ENCODE assay signal across 15 cellular contexts in the genomic region with DNA sequence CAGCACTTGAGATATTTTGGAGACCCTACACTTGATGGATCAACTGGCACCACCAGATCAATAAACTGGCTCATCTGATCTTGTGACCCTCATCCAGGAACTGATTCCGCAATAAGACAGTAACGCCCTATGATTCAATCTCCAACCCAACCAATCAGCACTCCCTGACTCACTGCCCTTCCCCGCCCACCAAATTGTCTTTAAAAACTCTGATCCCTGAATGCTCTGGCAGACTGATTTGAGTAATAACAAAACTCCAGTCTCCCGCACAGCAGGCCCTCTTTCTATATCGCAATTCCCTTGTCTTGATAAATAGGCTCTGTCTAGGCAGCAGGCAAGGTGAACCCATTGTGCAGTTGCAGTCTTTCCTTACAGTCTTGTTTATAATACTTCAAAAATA.
A peak's percentile ranks its signal among the peaks of the same experiment; 100 is the strongest.
DNase-seq lines count a peak whose midpoint lies in the region; ATAC-seq and TF ChIP-seq lines count a peak whose summit lies in the region.
"Had no signal": no experiment of that assay in that cellular context is flagged by ENCODE, and none has a peak within 500 bp of the region (broad histone marks: within the 10 kb centered on the region; RNA-seq: fewer than 3 reads in every experiment).

No MANE protein-coding gene starts in this region.

- peak; percentile 25 for DNase-seq in GM23248
- peak; percentile 2 for DNase-seq in NB4 (ENCODE audit: low read depth)
- peak; percentile 4 for DNase-seq in fibroblast of the aortic adventitia (ENCODE audit: low read depth)
- DNase-seq in islet precursor cell, result peak; percentile 49
- DNase-seq in HUDEP-2 (lab: John Stamatoyannopoulos, UW; ENCODE audit: unreplicated experiment in 76 of 76), result no peak
- no peak for DNase-seq in kidney glomerular epithelial cell (lab: John Stamatoyannopoulos, UW)
- DNase-seq in left ventricle myocardium superior, result no peak
- DNase-seq: COR-L47, GOT3, NCI-H1436, NCI-H2029, NCI-H748 treated with DMSO at 0.1 percent for 48 hours, PC-3, SW 1271 had no signal

- H3K4me1 ChIP-seq in GM23248 (ENCODE audit: insufficient read depth), result no peaks in the 10 kb centered on the region

- in situ Hi-C loops in GM23248 (cut with MboI), result no loop called here

- H3K4me2 ChIP-seq in GM23248 (ENCODE audit: unreplicated experiment), result no peak overlapping the region

- ATAC-seq in left ventricle myocardium superior, result no peak
- no peak for ATAC-seq in HG03025 (IDR thresholded peaks at IDR 0.05; ENCODE audit: low FRiP score, unreplicated experiment)
- ATAC-seq: PC-3 had no signal

- 78 to 82% methylated on average over 5 of the region's 5 CpGs for WGBS in GM23248 (ENCODE audit: low coverage in 1 of 2, low lambda C conversion rate in 2 of 2, missing lambda C conversion rate in 2 of 2), 2 experiments

- H3K4me3 ChIP-seq in GM23248 (no peak overlapping the region), NB4 (ENCODE audit: low read depth, low read length) (no peak overlapping the region), fibroblast of the aortic adventitia (ENCODE audit: low read depth, low read length) (no peak overlapping the region)

- H3F3A ChIP-seq in GM23248 (ENCODE audit: insufficient read depth), result no peaks in the 10 kb centered on the region

- no peaks in the 10 kb centered on the region for H3K9me2 ChIP-seq in GM23248 (ENCODE audit: insufficient read depth)

- intact Hi-C loops in left ventricle myocardium superior (cut with micrococcal nuclease), result no loop called here

- TF ChIP-seq POLR2A in NB4 (IDR thresholded peaks at IDR 0.05; ENCODE audit: extremely low read depth, insufficient read length), result no peak

- H3K9ac ChIP-seq in GM23248, result no peak overlapping the region

- H4K20me1 ChIP-seq in GM23248 (ENCODE audit: insufficient read depth), result no peaks in the 10 kb centered on the region

- no peaks in the 10 kb centered on the region for H3K27me3 ChIP-seq in GM23248 (replicated peaks; ENCODE audit: insufficient read depth)

- no peak overlapping the region for H3K27ac ChIP-seq in GM23248

- no peak overlapping the region for H2AFZ ChIP-seq in GM23248

- no peaks in the 10 kb centered on the region for H3K79me2 ChIP-seq in GM23248 (ENCODE audit: insufficient read depth)

- TF ChIP-seq CTCF in NB4 (IDR thresholded peaks at IDR 0.05; ENCODE audit: low read depth, low read length) (no peak), fibroblast of the aortic adventitia (IDR thresholded peaks at IDR 0.05; ENCODE audit: insufficient read depth, low read length) (no peak)

- H3K36me3 ChIP-seq in GM23248 (ENCODE audit: low read depth), result no peaks in the 10 kb centered on the region

- no peaks in the 10 kb centered on the region for H3K9me3 ChIP-seq in GM23248 (ENCODE audit: low read depth)

Comparison
In these comparisons a context has a peak if more than half of its experiments do, and no peak if none do; other contexts are left out.
1. DNase-seq: peak in GM23248 (single experiment), NB4 (single experiment), fibroblast of the aortic adventitia (single experiment) and islet precursor cell (single experiment); none in HUDEP-2 (0 of 76), kidney glomerular epithelial cell (single experiment) and left ventricle myocardium superior (single experiment).